ENCODE assay signal across 15 cellular contexts in the genomic region with DNA sequence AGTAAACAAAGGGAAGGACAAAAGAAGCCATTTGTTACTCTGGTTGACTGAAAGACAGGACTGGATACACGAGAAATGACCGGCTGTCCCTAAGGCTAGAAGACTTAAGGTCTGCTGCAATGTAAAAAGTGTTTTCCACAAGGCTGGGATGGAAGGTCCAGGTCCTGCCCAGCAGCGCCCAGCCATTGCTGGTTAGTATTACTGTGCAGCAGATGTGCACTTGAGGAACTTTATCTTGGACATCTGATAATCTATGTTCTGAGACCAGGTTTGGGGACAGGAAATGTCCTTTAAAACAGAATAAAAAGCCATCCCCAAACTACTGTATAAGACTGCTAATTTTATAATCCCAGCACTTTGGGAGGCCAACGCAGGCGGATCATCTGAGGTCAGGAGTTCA. TPM values are rescaled to one million over a fixed set of nuclear protein-coding genes. Genes with fewer than 3 reads are reported as not detected.
DNase-seq lines count a peak whose midpoint lies in the region; ATAC-seq and TF ChIP-seq lines count a peak whose summit lies in the region.
"Had no signal": no experiment of that assay in that cellular context is flagged by ENCODE, and none has a peak within 500 bp of the region (broad histone marks: within the 10 kb centered on the region; RNA-seq: fewer than 3 reads in every experiment).

No MANE protein-coding gene starts in this region.

- TF ChIP-seq EP300 in upper lobe of left lung (IDR thresholded peaks at IDR 0.05), result no peak

- TF ChIP-seq CTCF in cardiac muscle cell (IDR thresholded peaks at IDR 0.05; ENCODE audit: low read depth, low read length) (no peak), ascending aorta (IDR thresholded peaks at IDR 0.05) (no peak), progenitor cell of endocrine pancreas (IDR thresholded peaks at IDR 0.05; ENCODE audit: unreplicated experiment) (no peak), upper lobe of left lung (IDR thresholded peaks at IDR 0.05) (no peak)

- H3K4me3 Mint-ChIP-seq in progenitor cell of endocrine pancreas (ENCODE audit: low read depth), result no peak overlapping the region
- H3K4me3 Mint-ChIP-seq: CD8-positive, alpha-beta memory T cell; H9 had no signal

- H3K9ac ChIP-seq in BLaER1, result no peak overlapping the region

- TF ChIP-seq POLR2A in upper lobe of left lung (IDR thresholded peaks at IDR 0.05), result no peak

- DNase-seq in cardiac muscle cell (ENCODE audit: low read depth in 1 of 2, low spot score in 1 of 2) (no peak), Right ventricle myocardium inferior (ENCODE audit: missing footprints) (no peak), ascending aorta (ENCODE audit: low spot score in 2 of 2) (no peak), progenitor cell of endocrine pancreas (ENCODE audit: low spot score, unreplicated experiment) (no peak), upper lobe of left lung (no peak), cerebellum (ENCODE audit: low spot score) (no peak)
- DNase-seq: Caco-2; CD8-positive, alpha-beta memory T cell; DND-41; GDM1; GOT3; H9 had no signal

- WGBS in upper lobe of left lung, 2 donors, result 82 to 83% methylated on average over 5 of the region's 5 CpGs

- H3K27ac ChIP-seq in cardiac muscle cell (peak overlapping the region; percentile 59), BLaER1 (0 out of 2 replicates have a peak overlapping the region, but pooled peaks have one; percentile 8), ascending aorta (peak overlapping the region; percentile 70 to 81), upper lobe of left lung (no peak overlapping the region)
- H3K27ac ChIP-seq: 22Rv1 had no signal

- H3K9me3 Mint-ChIP-seq in progenitor cell of endocrine pancreas (ENCODE audit: low read depth), result no peaks in the 10 kb centered on the region
- H3K9me3 Mint-ChIP-seq: CD8-positive, alpha-beta memory T cell; H9 had no signal

- no peak overlapping the region for H3K4me2 ChIP-seq in BLaER1

- peak overlapping the region; percentile 64 for H3K27ac Mint-ChIP-seq in progenitor cell of endocrine pancreas

- H3K36me3 Mint-ChIP-seq in progenitor cell of endocrine pancreas (ENCODE audit: insufficient read depth), result peaks cover 31% of the 10 kb centered on the region

- H3K27me3 Mint-ChIP-seq in progenitor cell of endocrine pancreas, result no peaks in the 10 kb centered on the region
- H3K27me3 Mint-ChIP-seq: CD8-positive, alpha-beta memory T cell had no signal

- no peaks in the 10 kb centered on the region for H3K4me1 Mint-ChIP-seq in progenitor cell of endocrine pancreas (ENCODE audit: low read depth)
- H3K4me1 Mint-ChIP-seq: CD8-positive, alpha-beta memory T cell; H9 had no signal

- H4K20me1 ChIP-seq in BLaER1, result peaks cover 47% of the 10 kb centered on the region

- H3K4me1 ChIP-seq in cardiac muscle cell (ENCODE audit: low read depth), result peaks cover 30% of the 10 kb centered on the region
- peaks cover 31% of the 10 kb centered on the region for H3K4me1 ChIP-seq in BLaER1
- peaks cover 0 to 11% of the 10 kb centered on the region in 2 donors for H3K4me1 ChIP-seq in ascending aorta
- H3K4me1 ChIP-seq in upper lobe of left lung, result no peaks in the 10 kb centered on the region
- H3K4me1 ChIP-seq: Caco-2 had no signal

- H3K36me3 ChIP-seq in cardiac muscle cell, result peaks cover 79% of the 10 kb centered on the region
- peaks cover 92% of the 10 kb centered on the region for H3K36me3 ChIP-seq in BLaER1
- peaks cover 70 to 94% of the 10 kb centered on the region in 2 donors for H3K36me3 ChIP-seq in ascending aorta
- H3K36me3 ChIP-seq in upper lobe of left lung, result peaks cover 36 to 100% (median 93%) of the 10 kb centered on the region in 4 donors

- H3K9me3 ChIP-seq in cardiac muscle cell (ENCODE audit: low read depth), result no peaks in the 10 kb centered on the region
- H3K9me3 ChIP-seq in BLaER1, result no peaks in the 10 kb centered on the region
- no peaks in the 10 kb centered on the region for H3K9me3 ChIP-seq in ascending aorta
- H3K9me3 ChIP-seq in upper lobe of left lung, result no peaks in the 10 kb centered on the region
- H3K9me3 ChIP-seq: Caco-2 had no signal

- H3K4me3 ChIP-seq in cardiac muscle cell (no peak overlapping the region), BLaER1 (no peak overlapping the region), ascending aorta (no peak overlapping the region), upper lobe of left lung (no peak overlapping the region)

- ATAC-seq in Right ventricle myocardium inferior, result no peak
- no peak for ATAC-seq in GM19455 (IDR thresholded peaks at IDR 0.05; ENCODE audit: unreplicated experiment)
- ATAC-seq in upper lobe of left lung (ENCODE audit: low FRiP score in 2 of 2), result no peak

- intact Hi-C loops in Right ventricle myocardium inferior (cut with DNase I), result no loop called here
- intact Hi-C loops in ascending aorta (cut with DNase I), result loop anchor here (2.0 kb wide), 1 partner anchor 42 kb away; no protein-coding TSS in a partner anchor

- H3K27me3 ChIP-seq in cardiac muscle cell (no peaks in the 10 kb centered on the region), BLaER1 (no peaks in the 10 kb centered on the region), ascending aorta (no peaks in the 10 kb centered on the region), upper lobe of left lung (no peaks in the 10 kb centered on the region)

RNA-seq across cellular contexts. Expression of a gene that starts 42.7 kb away (rescaled TPM):
- total RNA-seq in cardiac muscle cell (293 and 373 TPM in 2 replicates), Right ventricle myocardium inferior (154 TPM), ascending aorta (37.1 TPM), progenitor cell of endocrine pancreas (153 and 159 TPM in 2 replicates), upper lobe of left lung (10 to 100 TPM; 56.5 to 97.9 (median 76.7) TPM), cerebellum (95.2 TPM)
- 192 and 243 TPM in 2 replicates for polyA plus RNA-seq in cardiac muscle cell

RNA-seq across cellular contexts. Expression of a gene that starts 56.2 kb away (rescaled TPM):
- 11.3 and 12.6 TPM in 2 replicates for total RNA-seq in cardiac muscle cell
- polyA plus RNA-seq in cardiac muscle cell, result 9.7 and 16.6 TPM in 2 replicates
- 21.8 TPM for total RNA-seq in Right ventricle myocardium inferior
- total RNA-seq in ascending aorta, result 0.43 TPM
- total RNA-seq in progenitor cell of endocrine pancreas, result 8.2 and 8.6 TPM in 2 replicates
- 1 to 10 TPM in 5 of 6 donors, under 1 TPM in 1; 1.00 to 6.2 (median 3.7) TPM for total RNA-seq in upper lobe of left lung
- total RNA-seq in cerebellum, result 9.5 TPM

Comparison
In these comparisons a context has a peak if more than half of its experiments do, and no peak if none do; other contexts are left out.
1. H3K27ac ChIP-seq: peak in cardiac muscle cell (single experiment), BLaER1 (single experiment) and ascending aorta (2 of 2); none in upper lobe of left lung (0 of 4).